Comparison of ENCODE assay signal across 1 cellular context in the genomic region with DNA sequence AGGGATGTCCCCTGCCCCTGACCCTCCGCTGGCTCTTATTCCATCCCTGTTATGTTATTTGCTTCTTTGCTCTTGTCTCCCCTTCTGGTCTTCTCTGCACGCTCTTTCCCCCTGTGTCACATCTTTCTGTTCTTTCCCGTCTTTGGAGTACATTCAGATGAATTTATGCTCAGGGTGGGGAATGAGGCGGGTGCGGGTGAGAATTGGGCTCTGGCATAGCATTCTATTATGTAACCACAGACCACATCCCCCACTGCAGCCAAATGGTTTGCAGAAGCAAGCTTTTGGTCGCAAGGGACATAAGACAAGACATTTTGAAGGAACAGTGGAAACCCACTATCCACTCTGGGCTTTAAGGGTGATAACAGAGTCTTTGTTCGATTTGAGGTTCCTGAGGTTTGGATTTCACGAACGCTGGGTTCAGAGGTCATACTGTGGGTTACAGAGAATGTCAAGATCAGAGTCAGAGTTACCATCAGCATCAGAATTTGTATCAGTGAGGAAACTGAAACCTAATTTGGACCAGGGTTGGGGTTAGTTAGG.
TF ChIP-seq lines count a peak whose summit lies in the region.

No MANE protein-coding gene starts in this region.

TF ChIP-seq in GM12891, 5 proteins besides CTCF, POLR2A, EP300 and RAD21:
- no peak for TF ChIP-seq SPI1 (IDR thresholded peaks at IDR 0.05; ENCODE audit: low read depth, low read length)
